Comparison of ENCODE assay signal across 5 cellular contexts in genomic region chr2:170056900-170057299, GRCh38.
"Had no signal": no experiment of that assay in that cellular context is flagged by ENCODE, and none has a peak within 500 bp of the region (broad histone marks: within the 10 kb centered on the region; RNA-seq: fewer than 3 reads in every experiment).

No MANE protein-coding gene starts in this region.

- H3K4me3 ChIP-seq: GM12878 had no signal

- ATAC-seq: GM12878 had no signal

- DNase-seq: GDM1, GF-D8 had no signal

- FAIRE-seq: GM12878, GM12891, GM18507 had no signal
